In genomic region chr6:169938731-169939130, GRCh38 we compare ENCODE assay signal across 31 cellular contexts.
"Had no signal": no experiment of that assay in that cellular context is flagged by ENCODE, and none has a peak within 500 bp of the region (broad histone marks: within the 10 kb centered on the region; RNA-seq: fewer than 3 reads in every experiment).

No MANE protein-coding gene starts in this region.

- H3K27ac ChIP-seq: brain microvascular endothelial cell, foreskin keratinocyte, gastrocnemius medialis, heart left ventricle, WERI-Rb-1 had no signal

- H3K4me1 ChIP-seq: foreskin keratinocyte had no signal

- H3K9me3 ChIP-seq: gastrocnemius medialis had no signal

- H3K4me3 ChIP-seq: gastrocnemius medialis, heart left ventricle had no signal

- DNase-seq: activated B cell treated with CpG ODN at 0.5 μM for 24 hours; activated CD4-positive, alpha-beta T cell treated with anti-CD3 and anti-CD28 coated beads for 48 hours; activated CD4-positive, alpha-beta T cell treated with anti-CD3 and anti-CD28 coated beads, Interleukin-2, amount 50 U/mL, for 1 hour; activated CD4-positive, alpha-beta T cell treated with anti-CD3 and anti-CD28 coated beads, Interleukin-2, amount 50 U/mL, for 48 hours; activated CD8-positive, alpha-beta memory T cell treated with anti-CD3 and anti-CD28 coated beads, Interleukin-2, amount 10 ng/mL, durations not matched to agents 7 days and 5 days; activated CD8-positive, alpha-beta memory T cell treated with anti-CD3 and anti-CD28 coated beads, Interleukin-2, amount 50 U/mL, for 4 hours; activated CD8-positive, alpha-beta T cell treated with anti-CD3 and anti-CD28 coated beads for 36 hours; activated gamma-delta T cell treated with Interleukin-2 at 50 U/mL for 16 hours; activated naive CD4-positive, alpha-beta T cell treated with anti-CD3 and anti-CD28 coated beads, Interleukin-2, amount 50 U/mL, for 16 hours; activated naive CD4-positive, alpha-beta T cell treated with Interleukin-2 at 50 U/mL for 16 hours; activated T-cell treated with anti-CD3 and anti-CD28 coated beads for 4 hours; activated T-cell treated with anti-CD3 and anti-CD28 coated beads, Interleukin-2, amount 50 U/mL, for 24 hours; activated T-cell treated with anti-CD3 and anti-CD28 coated beads, Interleukin-2, amount 50 U/mL, for 72 hours; amniotic stem cell; anterior cingulate cortex; brain microvascular endothelial cell; caudate nucleus; cortex of kidney; dermis blood vessel endothelial cell; effector CD4-positive, alpha-beta T cell; endodermal cell; foreskin keratinocyte; gastrocnemius medialis; glutamatergic neuron; heart left ventricle; T-helper 1 cell; T-helper 17 cell; T1000; WERI-Rb-1 had no signal

- H3K27me3 ChIP-seq: brain microvascular endothelial cell, foreskin keratinocyte, gastrocnemius medialis had no signal

- H3K36me3 ChIP-seq: brain microvascular endothelial cell, gastrocnemius medialis, heart left ventricle, WERI-Rb-1 had no signal

- ATAC-seq: activated CD4-positive, CD25-positive, alpha-beta regulatory T cell treated with anti-CD3 and anti-CD28 coated beads, Interleukin-2, amount 50 U/mL, for 24 hours; activated CD8-positive, alpha-beta memory T cell treated with anti-CD3 and anti-CD28 coated beads, Interleukin-2, amount 10 ng/mL, durations not matched to agents 7 days and 5 days; activated CD8-positive, alpha-beta T cell treated with anti-CD3 and anti-CD28 coated beads for 36 hours; activated T-cell treated with anti-CD3 and anti-CD28 coated beads, Interleukin-2, amount 50 U/mL, for 72 hours; esophagus mucosa; foreskin keratinocyte; gastrocnemius medialis; heart left ventricle; T-helper 17 cell had no signal
